In the genomic region with DNA sequence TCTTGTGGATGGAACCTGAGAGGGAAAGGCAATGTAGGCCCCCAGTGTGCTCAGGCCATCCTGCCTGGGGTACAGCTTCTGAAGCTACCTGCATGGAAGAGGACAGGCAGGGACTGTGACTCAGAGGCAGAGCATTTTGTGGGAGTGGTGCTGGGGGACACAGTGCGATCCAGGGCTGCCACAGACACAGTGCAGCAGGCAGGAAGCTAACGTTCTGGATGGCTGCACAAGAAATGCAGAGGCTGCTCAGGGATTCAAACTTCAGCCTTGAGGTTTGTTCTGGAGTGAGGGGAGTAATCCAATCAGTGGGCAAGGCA, we compare ENCODE assay signal across 12 cellular contexts.
DNase-seq lines count a peak whose midpoint lies in the region; ATAC-seq and TF ChIP-seq lines count a peak whose summit lies in the region.
"Had no signal": no experiment of that assay in that cellular context is flagged by ENCODE, and none has a peak within 500 bp of the region (broad histone marks: within the 10 kb centered on the region; RNA-seq: fewer than 3 reads in every experiment).

No MANE protein-coding gene starts in this region.

- intact Hi-C loops in gastrocnemius medialis (cut with DNase I; ENCODE audit: low total_unique reads) = no loop called here

- no peak for TF ChIP-seq POLR2A in gastrocnemius medialis (IDR thresholded peaks at IDR 0.05)

- no peaks in the 10 kb centered on the region for H3K4me1 ChIP-seq in gastrocnemius medialis

- DNase-seq in H4 (ENCODE audit: low spot score) (peak; percentile 88), RPMI7951 (ENCODE audit: low read depth) (peak; percentile 18), iPS-NIHi11 (ENCODE audit: low spot score) (peak; percentile 43), gastrocnemius medialis (no peak), NCI-H187 treated with DMSO at 0.1 percent for 48 hours (lab: John Stamatoyannopoulos, UW) (no peak), middle frontal gyrus (ENCODE audit: extremely low spot score, low spot score) (no peak), MV-4-11 (lab: John Stamatoyannopoulos, UW) (no peak), NCI-H526 treated with DMSO at 0.1 percent for 48 hours (lab: John Stamatoyannopoulos, UW) (no peak)
- DNase-seq: activated CD4-positive, alpha-beta T cell treated with anti-CD3 and anti-CD28 coated beads for 36 hours; NCI-H446 treated with DMSO at 0.1 percent for 48 hours; stimulated activated naive CD8-positive, alpha-beta T cell treated with anti-CD3 and anti-CD28 coated beads, Interleukin-15, amount 100 ng/mL, for 72 hours had no signal

- ATAC-seq in gastrocnemius medialis = no peak
- ATAC-seq: activated CD4-positive, alpha-beta T cell treated with anti-CD3 and anti-CD28 coated beads for 36 hours; stimulated activated naive CD8-positive, alpha-beta T cell treated with anti-CD3 and anti-CD28 coated beads, Interleukin-15, amount 100 ng/mL, for 72 hours had no signal

- H3K27me3 ChIP-seq in gastrocnemius medialis = no peaks in the 10 kb centered on the region

- peak overlapping the region in 3 of 4 donors; percentile 36 to 50 (median 38) for H3K27ac ChIP-seq in gastrocnemius medialis
- H3K27ac ChIP-seq: SK-N-MC had no signal

- in situ Hi-C loops in gastrocnemius medialis (cut with MboI; ENCODE audit: low sequenced_read_pairs in 4 of 4) = no loop called here

- no peaks in the 10 kb centered on the region for H3K36me3 ChIP-seq in gastrocnemius medialis

- no peak for TF ChIP-seq CTCF in gastrocnemius medialis (IDR thresholded peaks at IDR 0.05 in 4 of 5, conservative IDR thresholded peaks at IDR 0.05 in 1 of 5)

- H3K4me3 ChIP-seq in gastrocnemius medialis = no peak overlapping the region
- H3K4me3 ChIP-seq: SK-N-MC had no signal

- H3K9me3 ChIP-seq in gastrocnemius medialis = no peaks in the 10 kb centered on the region

Comparison
In these comparisons a context has a peak if more than half of its experiments do, and no peak if none do; other contexts are left out.
1. DNase-seq: peak in H4 (single experiment), RPMI7951 (single experiment) and iPS-NIHi11 (single experiment); none in gastrocnemius medialis (0 of 2), NCI-H187 treated with DMSO at 0.1 percent for 48 hours (single experiment), middle frontal gyrus (single experiment), MV-4-11 (single experiment) and NCI-H526 treated with DMSO at 0.1 percent for 48 hours (single experiment).